ENCODE assay signal across 29 cellular contexts in the genomic region with DNA sequence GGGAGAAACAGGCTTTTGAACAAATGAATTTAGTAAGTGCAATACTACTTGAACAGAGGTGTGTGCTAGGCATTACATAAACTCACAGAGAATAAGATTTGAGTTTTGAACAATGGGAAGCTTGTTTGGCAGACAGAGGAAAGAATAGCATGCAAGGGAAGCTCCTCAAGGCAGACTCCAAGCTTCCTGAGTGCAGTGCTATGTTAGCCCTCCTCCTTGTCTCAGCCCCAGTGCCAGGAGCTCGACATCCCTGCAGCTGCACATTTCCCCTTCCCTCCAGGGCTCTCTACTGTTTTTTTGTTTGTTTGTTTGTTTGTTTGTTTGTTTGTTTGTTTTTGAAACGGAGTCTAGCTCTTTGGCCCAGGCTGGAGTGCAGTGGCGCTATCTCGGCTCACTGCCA.
"Had no signal": no experiment of that assay in that cellular context is flagged by ENCODE, and none has a peak within 500 bp of the region (broad histone marks: within the 10 kb centered on the region; RNA-seq: fewer than 3 reads in every experiment).

No MANE protein-coding gene starts in this region.

- ATAC-seq: effector memory CD8-positive, alpha-beta T cell; foreskin keratinocyte; heart right ventricle; left lung; lower lobe of right lung; mucosa of descending colon; natural killer cell treated with Interleukin-12 subunit alpha and Interleukin-12 subunit beta and Interleukin-15 and Interleukin-18, amount 100 ng/mL, for 72 hours; pancreas; psoas muscle; stimulated activated effector memory CD8-positive, alpha-beta T cell treated with anti-CD3 and anti-CD28 coated beads, Interleukin-12 subunit alpha, Interleukin-12 subunit beta, amount 100 ng/mL, for 72 hours had no signal

- H3K27me3 Mint-ChIP-seq: activated CD4-positive, alpha-beta T cell treated with anti-CD3 and anti-CD28 coated beads, Interleukin-2, amount 10 ng/mL, durations not matched to agents 24 days and 14 days; activated naive CD4-positive, alpha-beta T cell treated with anti-CD3 and anti-CD28 coated beads, Interleukin-2, amount 10 ng/mL, durations not matched to agents 7 days and 5 days; activated naive CD8-positive, alpha-beta T cell treated with anti-CD3 and anti-CD28 coated beads, Interleukin-2, amount 10 ng/mL, durations not matched to agents 7 days and 5 days; activated T-cell treated with anti-CD3 and anti-CD28 coated beads, Interleukin-2, amount 50 U/mL, for 24 hours; effector memory CD8-positive, alpha-beta T cell; natural killer cell treated with Interleukin-12 subunit alpha and Interleukin-12 subunit beta and Interleukin-15 and Interleukin-18, amount 100 ng/mL, for 72 hours had no signal

- H3K27ac Mint-ChIP-seq: activated CD4-positive, alpha-beta memory T cell treated with anti-CD3 and anti-CD28 coated beads for 36 hours; activated CD4-positive, alpha-beta T cell treated with anti-CD3 and anti-CD28 coated beads, Interleukin-2, amount 10 ng/mL, durations not matched to agents 24 days and 14 days; activated naive CD4-positive, alpha-beta T cell treated with anti-CD3 and anti-CD28 coated beads, Interleukin-2, amount 10 ng/mL, durations not matched to agents 7 days and 5 days; activated naive CD8-positive, alpha-beta T cell treated with anti-CD3 and anti-CD28 coated beads, Interleukin-2, amount 10 ng/mL, durations not matched to agents 7 days and 5 days; activated T-cell treated with anti-CD3 and anti-CD28 coated beads, Interleukin-2, amount 50 U/mL, for 24 hours; effector memory CD8-positive, alpha-beta T cell; natural killer cell treated with Interleukin-12 subunit alpha and Interleukin-12 subunit beta and Interleukin-15 and Interleukin-18, amount 100 ng/mL, for 72 hours; stimulated activated effector memory CD8-positive, alpha-beta T cell treated with anti-CD3 and anti-CD28 coated beads, Interleukin-12 subunit alpha, Interleukin-12 subunit beta, amount 100 ng/mL, for 72 hours; stimulated activated naive CD8-positive, alpha-beta T cell treated with anti-CD3 and anti-CD28 coated beads, Interleukin-15, Interleukin-2, amounts not matched to agents 100 ng/mL and 50 ng/mL, for 24 hours had no signal

- H3K36me3 Mint-ChIP-seq: activated CD4-positive, alpha-beta memory T cell treated with anti-CD3 and anti-CD28 coated beads for 36 hours; activated naive CD4-positive, alpha-beta T cell treated with anti-CD3 and anti-CD28 coated beads, Interleukin-2, amount 10 ng/mL, durations not matched to agents 7 days and 5 days; activated naive CD8-positive, alpha-beta T cell treated with anti-CD3 and anti-CD28 coated beads, Interleukin-2, amount 10 ng/mL, durations not matched to agents 7 days and 5 days; natural killer cell treated with Interleukin-12 subunit alpha and Interleukin-12 subunit beta and Interleukin-15 and Interleukin-18, amount 100 ng/mL, for 72 hours; stimulated activated effector memory CD8-positive, alpha-beta T cell treated with anti-CD3 and anti-CD28 coated beads, Interleukin-12 subunit alpha, Interleukin-12 subunit beta, amount 100 ng/mL, for 72 hours had no signal

- H3K4me1 Mint-ChIP-seq: activated CD4-positive, alpha-beta T cell treated with anti-CD3 and anti-CD28 coated beads, Interleukin-2, amount 10 ng/mL, durations not matched to agents 24 days and 14 days; activated naive CD4-positive, alpha-beta T cell treated with anti-CD3 and anti-CD28 coated beads, Interleukin-2, amount 10 ng/mL, durations not matched to agents 7 days and 5 days; activated naive CD8-positive, alpha-beta T cell treated with anti-CD3 and anti-CD28 coated beads, Interleukin-2, amount 10 ng/mL, durations not matched to agents 7 days and 5 days; stimulated activated effector memory CD8-positive, alpha-beta T cell treated with anti-CD3 and anti-CD28 coated beads, Interleukin-12 subunit alpha, Interleukin-12 subunit beta, amount 100 ng/mL, for 72 hours had no signal

- DNase-seq: activated CD4-positive, alpha-beta memory T cell treated with anti-CD3 and anti-CD28 coated beads for 36 hours; activated CD4-positive, alpha-beta T cell treated with anti-CD3 and anti-CD28 coated beads, Interleukin-2, amount 10 ng/mL, durations not matched to agents 24 days and 14 days; activated CD4-positive, CD25-positive, alpha-beta regulatory T cell treated with anti-CD3 and anti-CD28 coated beads, Interleukin-2, amount 50 U/mL, for 72 hours; activated CD8-positive, alpha-beta memory T cell treated with anti-CD3 and anti-CD28 coated beads, Interleukin-2, amount 50 U/mL, for 4 hours; activated gamma-delta T cell; activated naive CD4-positive, alpha-beta T cell treated with anti-CD3 and anti-CD28 coated beads, Interleukin-2, amount 10 ng/mL, durations not matched to agents 7 days and 5 days; activated naive CD8-positive, alpha-beta T cell treated with anti-CD3 and anti-CD28 coated beads, Interleukin-2, amount 10 ng/mL, durations not matched to agents 7 days and 5 days; activated T-cell treated with anti-CD3 and anti-CD28 coated beads, Interleukin-2, amount 50 U/mL, for 24 hours; brain microvascular endothelial cell; caudate nucleus; cortex of kidney; effector memory CD8-positive, alpha-beta T cell; erythroblast; foreskin keratinocyte; heart right ventricle; left lung; lower lobe of right lung; mesenchymal stem cell; mucosa of descending colon; pancreas; psoas muscle; sigmoid colon; small intestine; stimulated activated CD4-positive, alpha-beta T cell treated with anti-CD3 and anti-CD28 coated beads, Interleukin-4, amount 100 ng/mL, for 24 hours; trophoblast cell; uterus had no signal

- H3K4me3 Mint-ChIP-seq: activated CD4-positive, alpha-beta memory T cell treated with anti-CD3 and anti-CD28 coated beads for 36 hours; activated CD4-positive, alpha-beta T cell treated with anti-CD3 and anti-CD28 coated beads, Interleukin-2, amount 10 ng/mL, durations not matched to agents 24 days and 14 days; activated naive CD4-positive, alpha-beta T cell treated with anti-CD3 and anti-CD28 coated beads, Interleukin-2, amount 10 ng/mL, durations not matched to agents 7 days and 5 days; activated naive CD8-positive, alpha-beta T cell treated with anti-CD3 and anti-CD28 coated beads, Interleukin-2, amount 10 ng/mL, durations not matched to agents 7 days and 5 days; activated T-cell treated with anti-CD3 and anti-CD28 coated beads, Interleukin-2, amount 50 U/mL, for 24 hours; effector memory CD8-positive, alpha-beta T cell; natural killer cell treated with Interleukin-12 subunit alpha and Interleukin-12 subunit beta and Interleukin-15 and Interleukin-18, amount 100 ng/mL, for 72 hours; stimulated activated effector memory CD8-positive, alpha-beta T cell treated with anti-CD3 and anti-CD28 coated beads, Interleukin-12 subunit alpha, Interleukin-12 subunit beta, amount 100 ng/mL, for 72 hours; stimulated activated naive CD8-positive, alpha-beta T cell treated with anti-CD3 and anti-CD28 coated beads, Interleukin-15, Interleukin-2, amounts not matched to agents 100 ng/mL and 50 ng/mL, for 24 hours had no signal

- H3K9me3 Mint-ChIP-seq: activated CD4-positive, alpha-beta memory T cell treated with anti-CD3 and anti-CD28 coated beads for 36 hours; activated CD4-positive, alpha-beta T cell treated with anti-CD3 and anti-CD28 coated beads, Interleukin-2, amount 10 ng/mL, durations not matched to agents 24 days and 14 days; activated naive CD4-positive, alpha-beta T cell treated with anti-CD3 and anti-CD28 coated beads, Interleukin-2, amount 10 ng/mL, durations not matched to agents 7 days and 5 days; activated naive CD8-positive, alpha-beta T cell treated with anti-CD3 and anti-CD28 coated beads, Interleukin-2, amount 10 ng/mL, durations not matched to agents 7 days and 5 days; activated T-cell treated with anti-CD3 and anti-CD28 coated beads, Interleukin-2, amount 50 U/mL, for 24 hours; effector memory CD8-positive, alpha-beta T cell; stimulated activated effector memory CD8-positive, alpha-beta T cell treated with anti-CD3 and anti-CD28 coated beads, Interleukin-12 subunit alpha, Interleukin-12 subunit beta, amount 100 ng/mL, for 72 hours; stimulated activated naive CD8-positive, alpha-beta T cell treated with anti-CD3 and anti-CD28 coated beads, Interleukin-15, Interleukin-2, amounts not matched to agents 100 ng/mL and 50 ng/mL, for 24 hours had no signal
